In genomic region chr2:129924142-129924514, GRCh38 we compare ENCODE assay signal across 10 cellular contexts. TPM values are rescaled to one million over a fixed set of nuclear protein-coding genes. Genes with fewer than 3 reads are reported as not detected.
DNase-seq lines count a peak whose midpoint lies in the region; ATAC-seq and TF ChIP-seq lines count a peak whose summit lies in the region.
"Not testable (repeated sequence)": the region's sequence is repeated elsewhere in the genome, so short reads cannot be mapped to it uniquely, and the experiment has no call there.
"Had no signal": no experiment of that assay in that cellular context is flagged by ENCODE, and none has a peak within 500 bp of the region (broad histone marks: within the 10 kb centered on the region; RNA-seq: fewer than 3 reads in every experiment).

No MANE protein-coding gene starts in this region.

- 71% methylated on average over 12 of the region's 12 CpGs for WGBS in esophagus muscularis mucosa

- H3K9me3 Mint-ChIP-seq in Caco-2 (ENCODE audit: unreplicated experiment) (peaks cover 12% of the 10 kb centered on the region), WTC11 (peaks cover 16% of the 10 kb centered on the region), chondrocyte (ENCODE audit: low read depth) (peaks cover 15% of the 10 kb centered on the region)
- H3K9me3 Mint-ChIP-seq in HFFc6 = not testable (repeated sequence)

- H3K27ac Mint-ChIP-seq in Caco-2 (ENCODE audit: unreplicated experiment); HFFc6; WTC11; chondrocyte (ENCODE audit: unreplicated experiment): not testable (repeated sequence)

- H3K4me3 Mint-ChIP-seq in Caco-2 (ENCODE audit: unreplicated experiment) (peak overlapping the region; percentile 70), WTC11 (0 out of 2 replicates have a peak overlapping the region, but pooled peaks have one; percentile 69)
- H3K4me3 Mint-ChIP-seq in HFFc6; chondrocyte (ENCODE audit: unreplicated experiment): not testable (repeated sequence)

- not testable (repeated sequence) for H3K36me3 ChIP-seq in Caco-2 (ENCODE audit: control insufficient read depth, insufficient read depth, low read length); RWPE2 (ENCODE audit: low read depth); esophagus muscularis mucosa

- H3K36me3 Mint-ChIP-seq in Caco-2 (ENCODE audit: insufficient read depth, unreplicated experiment); HFFc6 (ENCODE audit: low read depth); WTC11; chondrocyte (ENCODE audit: low read depth): not testable (repeated sequence)

- not testable (repeated sequence) for H3K4me3 ChIP-seq in Caco-2 (ENCODE audit: low read depth, low read length); RWPE2 (ENCODE audit: severe bottlenecking); esophagus muscularis mucosa

- H3K9me3 ChIP-seq in Caco-2; RWPE2 (ENCODE audit: severe bottlenecking); esophagus muscularis mucosa: not testable (repeated sequence)

- CTCF ChIA-PET in Caco-2 (lab: Charles Lee) (interaction anchor here (0.7 to 1.5 kb wide), 7 partner anchors 11 to 337 kb away, joined by 3 to 8 read pairs (median 5); no protein-coding TSS in a partner anchor), WTC11 (lab: Charles Lee) (interaction anchor here (0.8 to 2.7 kb wide), 26 partner anchors 8 to 1187 kb away, joined by 3 to 18 read pairs (median 4); no protein-coding TSS in a partner anchor)

- not testable (repeated sequence) for ATAC-seq in RWPE2 (ENCODE audit: low read depth); WTC11

- not testable (repeated sequence) for BruUV-seq in Caco-2 (replicated peaks; lab: Mats Ljungman, UMichigan)

- H3K4me1 Mint-ChIP-seq in Caco-2 (ENCODE audit: low read depth, unreplicated experiment); HFFc6 (ENCODE audit: low read depth); WTC11; chondrocyte (ENCODE audit: low read depth): not testable (repeated sequence)

- POLR2A ChIA-PET in Caco-2 (lab: Charles Lee); WTC11 (lab: Charles Lee): not testable (repeated sequence)

- TF ChIP-seq EP300 in esophagus muscularis mucosa (IDR thresholded peaks at IDR 0.05) = not testable (repeated sequence)

- H3K27me3 Mint-ChIP-seq in Caco-2 (ENCODE audit: insufficient read depth, unreplicated experiment) (peaks cover 13% of the 10 kb centered on the region), WTC11 (ENCODE audit: low read depth) (peaks cover 16% of the 10 kb centered on the region; the same call in 1 of the 2 replicates), chondrocyte (ENCODE audit: low read depth) (peaks cover 26% of the 10 kb centered on the region)
- H3K27me3 Mint-ChIP-seq in HFFc6 (ENCODE audit: insufficient read depth) = not testable (repeated sequence)

- TF ChIP-seq CTCF in Caco-2 (IDR thresholded peaks at IDR 0.05; ENCODE audit: insufficient read depth in 1 of 2, low read depth in 1 of 2, low read length in 1 of 2, severe bottlenecking in 1 of 2, unreplicated experiment in 1 of 2) = peak in 1 of 2 experiments; percentile 6
- peak; percentile 4 for TF ChIP-seq CTCF in HFFc6 (IDR thresholded peaks at IDR 0.05)
- peak; percentile 26 for TF ChIP-seq CTCF in RWPE2 (IDR thresholded peaks at IDR 0.05; ENCODE audit: poor library complexity, severe bottlenecking)
- not testable (repeated sequence) for TF ChIP-seq CTCF in WTC11 (IDR thresholded peaks at IDR 0.05)
- TF ChIP-seq CTCF in chondrocyte (IDR thresholded peaks at IDR 0.05) = peak; percentile 9
- TF ChIP-seq CTCF in esophagus muscularis mucosa (IDR thresholded peaks at IDR 0.05) = peak in 1 of 3 experiments; percentile 1

- TF ChIP-seq POLR2A in esophagus muscularis mucosa (IDR thresholded peaks at IDR 0.05; ENCODE audit: low read depth) = not testable (repeated sequence)

- H3K27ac ChIP-seq in RWPE2 (ENCODE audit: poor library complexity, severe bottlenecking); esophagus muscularis mucosa (replicated peaks in 1 of 4): not testable (repeated sequence)

- not testable (repeated sequence) for H3K4me1 ChIP-seq in Caco-2; RWPE2 (ENCODE audit: insufficient read depth, poor library complexity, severe bottlenecking)
- peaks cover 6 to 11% (median 10%) of the 10 kb centered on the region in 4 donors for H3K4me1 ChIP-seq in esophagus muscularis mucosa

- not testable (repeated sequence) for H3K27me3 ChIP-seq in Caco-2 (replicated peaks; ENCODE audit: control insufficient read depth, insufficient read depth, low read length)
- peaks cover 21% of the 10 kb centered on the region for H3K27me3 ChIP-seq in RWPE2 (ENCODE audit: insufficient read depth, poor library complexity, severe bottlenecking)
- peaks cover 0 to 44% (median 8%) of the 10 kb centered on the region in 4 donors for H3K27me3 ChIP-seq in esophagus muscularis mucosa

- not testable (repeated sequence) for DNase-seq in Caco-2; HFFc6; RWPE2 (ENCODE audit: low spot score); WTC11 (ENCODE audit: low spot score); chondrocyte (ENCODE audit: low spot score)
- peak; percentile 53 for DNase-seq in esophagus muscularis mucosa (ENCODE audit: extremely low spot score)

- intact Hi-C loops in Caco-2 (cut with micrococcal nuclease; ENCODE audit: unreplicated experiment) = loop anchor here (5.0 kb wide), 2 partner anchors 167 to 1187 kb away; no protein-coding TSS in a partner anchor
- intact Hi-C loops in esophagus muscularis mucosa (cut with DNase I) = loop anchor here (10.0 kb wide), 1 partner anchor 169 kb away; no protein-coding TSS in a partner anchor

RNA-seq across cellular contexts. Expression of gene RAB6C, which starts 55.3 kb away (rescaled TPM):
- total RNA-seq in Caco-2 (2022) = not detected in 2 replicates
- not detected for total RNA-seq in HFFc6 (2021; fragmentation: NEBNext Ultra II Directional; extraction: Animal tissue kit (Norgen Biotek cat#: 25700))
- 0.07 to 0.09 TPM (median 0.07 TPM) in 3 replicates for total RNA-seq in WTC11 (2021)
- 0.24 to 0.37 TPM (median 0.31 TPM) in 3 replicates for total RNA-seq in chondrocyte
- total RNA-seq in esophagus muscularis mucosa = under 1 TPM in 3 of 4 donors, not detected in 1; 0.26 to 0.57 (median 0.42) TPM
- total RNA-seq: GM12878, GM23248, H4, H9 had no signal
